Comparison of ENCODE assay signal across 17 cellular contexts in genomic region chr19:32308436-32309077, GRCh38.
"Had no signal": no experiment of that assay in that cellular context is flagged by ENCODE, and none has a peak within 500 bp of the region (broad histone marks: within the 10 kb centered on the region; RNA-seq: fewer than 3 reads in every experiment).

No MANE protein-coding gene starts in this region.

- H3K27me3 Mint-ChIP-seq: activated CD4-positive, alpha-beta T cell treated with anti-CD3 and anti-CD28 coated beads, Interleukin-2, amount 10 ng/mL, durations not matched to agents 24 days and 14 days had no signal

- H3K36me3 ChIP-seq: adrenal gland, left ventricle myocardium inferior, right atrium auricular region had no signal

- H3K4me3 Mint-ChIP-seq: activated B cell treated with CpG ODN at 0.5 μM for 24 hours; activated CD4-positive, alpha-beta T cell treated with anti-CD3 and anti-CD28 coated beads, Interleukin-2, amount 10 ng/mL, durations not matched to agents 24 days and 14 days; activated CD8-positive, alpha-beta T cell treated with anti-CD3 and anti-CD28 coated beads for 36 hours; nephron progenitor cell; stimulated activated naive CD8-positive, alpha-beta T cell treated with anti-CD3 and anti-CD28 coated beads, Interleukin-15, Interleukin-2, amounts not matched to agents 100 ng/mL and 50 ng/mL, for 24 hours; T-cell had no signal

- DNase-seq: activated B cell treated with CpG ODN at 0.5 μM for 24 hours; activated CD4-positive, alpha-beta T cell treated with anti-CD3 and anti-CD28 coated beads, Interleukin-2, amount 10 ng/mL, durations not matched to agents 24 days and 14 days; activated CD8-positive, alpha-beta T cell treated with anti-CD3 and anti-CD28 coated beads for 36 hours; activated effector memory CD4-positive, alpha-beta T cell treated with Interleukin-2 at 50 U/mL for 16 hours; activated naive CD4-positive, alpha-beta T cell treated with anti-CD3 and anti-CD28 coated beads, Interleukin-2, amount 50 U/mL, for 16 hours; activated T-cell treated with anti-CD3 and anti-CD28 coated beads, Interleukin-2, amount 50 U/mL, for 48 hours; adrenal gland; cerebellar nuclear complex; effector CD8-positive, alpha-beta T cell; hypothalamus; left ventricle myocardium inferior; mammary epithelial cell; nephron progenitor cell; T-cell had no signal

- H3K9me3 ChIP-seq: adrenal gland had no signal

- H3K4me1 ChIP-seq: adrenal gland, left ventricle myocardium inferior, right atrium auricular region had no signal

- H3K36me3 Mint-ChIP-seq: T-cell had no signal

- H3K4me1 Mint-ChIP-seq: activated B cell treated with CpG ODN at 0.5 μM for 24 hours; activated CD4-positive, alpha-beta T cell treated with anti-CD3 and anti-CD28 coated beads, Interleukin-2, amount 10 ng/mL, durations not matched to agents 24 days and 14 days; nephron progenitor cell; T-cell had no signal

- H3K27me3 ChIP-seq: right atrium auricular region had no signal

- H3K9me3 Mint-ChIP-seq: activated CD4-positive, alpha-beta T cell treated with anti-CD3 and anti-CD28 coated beads, Interleukin-2, amount 10 ng/mL, durations not matched to agents 24 days and 14 days had no signal

- H3K4me3 ChIP-seq: adrenal gland, left ventricle myocardium inferior, right atrium auricular region had no signal

- H3K27ac Mint-ChIP-seq: activated B cell treated with CpG ODN at 0.5 μM for 24 hours; activated CD4-positive, alpha-beta T cell treated with anti-CD3 and anti-CD28 coated beads, Interleukin-2, amount 10 ng/mL, durations not matched to agents 24 days and 14 days; activated CD8-positive, alpha-beta T cell treated with anti-CD3 and anti-CD28 coated beads for 36 hours; nephron progenitor cell; progenitor cell of endocrine pancreas; stimulated activated naive CD8-positive, alpha-beta T cell treated with anti-CD3 and anti-CD28 coated beads, Interleukin-15, Interleukin-2, amounts not matched to agents 100 ng/mL and 50 ng/mL, for 24 hours; T-cell had no signal

- H3K27ac ChIP-seq: adrenal gland, left ventricle myocardium inferior, right atrium auricular region had no signal
